ENCODE assay signal across 8 cellular contexts in genomic region chr3:113844622-113845222, GRCh38. TPM values are rescaled to one million over a fixed set of nuclear protein-coding genes. Genes with fewer than 3 reads are reported as not detected.
DNase-seq lines count a peak whose midpoint lies in the region; ATAC-seq, FAIRE-seq and TF ChIP-seq lines count a peak whose summit lies in the region.

No MANE protein-coding gene starts in this region.

- FAIRE-seq in keratinocyte (lab: Jason Lieb, UNC) = peak; percentile 64

- H3K27me3 ChIP-seq in keratinocyte (ENCODE audit: control insufficient read depth, extremely low read depth, insufficient read depth, low read length) = no peaks in the 10 kb centered on the region

- POLR2A ChIA-PET in activated CD8-positive, alpha-beta T cell treated with anti-CD3 and anti-CD28 coated beads, Interleukin-2, amount 10 ng/mL, durations not matched to agents 7 days and 5 days (lab: Charles Lee) = interaction anchor here (0.6 kb wide), 1 partner anchor 68 kb away, joined by 3 read pairs; no protein-coding TSS in a partner anchor

- no peaks in the 10 kb centered on the region for H3K79me2 ChIP-seq in keratinocyte (ENCODE audit: control insufficient read depth, insufficient read depth, low read length)

- no peak overlapping the region for H3K27ac Mint-ChIP-seq in activated CD8-positive, alpha-beta T cell treated with anti-CD3 and anti-CD28 coated beads, Interleukin-2, amount 10 ng/mL, durations not matched to agents 7 days and 5 days
- no peak overlapping the region for H3K27ac Mint-ChIP-seq in activated CD4-positive, alpha-beta T cell treated with anti-CD3 and anti-CD28 coated beads, Interleukin-2, amount 10 ng/mL, durations not matched to agents 24 days and 14 days

- DNase-seq in 8988T (peak; percentile 20), GM03348 (ENCODE audit: low spot score) (peak; percentile 72), NCI-H1092 treated with DMSO at 0.1 percent for 48 hours (lab: John Stamatoyannopoulos, UW) (peak; percentile 36), keratinocyte (ENCODE audit: low read depth, low spot score) (no peak)
- DNase-seq in activated CD8-positive, alpha-beta T cell treated with anti-CD3 and anti-CD28 coated beads, Interleukin-2, amount 10 ng/mL, durations not matched to agents 7 days and 5 days = no peak
- DNase-seq in activated CD4-positive, alpha-beta T cell treated with anti-CD3 and anti-CD28 coated beads, Interleukin-2, amount 10 ng/mL, durations not matched to agents 24 days and 14 days = no peak

- H3K9ac ChIP-seq in keratinocyte (ENCODE audit: control insufficient read depth, extremely low read depth, insufficient read depth, low read length) = no peak overlapping the region

- H3K4me3 Mint-ChIP-seq in activated CD8-positive, alpha-beta T cell treated with anti-CD3 and anti-CD28 coated beads, Interleukin-2, amount 10 ng/mL, durations not matched to agents 7 days and 5 days = no peak overlapping the region
- H3K4me3 Mint-ChIP-seq in activated CD4-positive, alpha-beta T cell treated with anti-CD3 and anti-CD28 coated beads, Interleukin-2, amount 10 ng/mL, durations not matched to agents 24 days and 14 days = no peak overlapping the region

- H3K36me3 Mint-ChIP-seq in activated CD8-positive, alpha-beta T cell treated with anti-CD3 and anti-CD28 coated beads, Interleukin-2, amount 10 ng/mL, durations not matched to agents 7 days and 5 days (ENCODE audit: low read depth) = no peaks in the 10 kb centered on the region
- H3K36me3 Mint-ChIP-seq in activated CD4-positive, alpha-beta T cell treated with anti-CD3 and anti-CD28 coated beads, Interleukin-2, amount 10 ng/mL, durations not matched to agents 24 days and 14 days (ENCODE audit: low read depth) = no peaks in the 10 kb centered on the region

- CTCF ChIA-PET in activated CD8-positive, alpha-beta T cell treated with anti-CD3 and anti-CD28 coated beads, Interleukin-2, amount 10 ng/mL, durations not matched to agents 7 days and 5 days (lab: Charles Lee) = interaction anchor here (0.8 to 2.4 kb wide), 26 partner anchors 10 to 574 kb away, joined by 3 to 25 read pairs (median 4); partner anchors contain the start of genes NAA50 and TIGIT

- no peaks in the 10 kb centered on the region for H3K9me1 ChIP-seq in keratinocyte (ENCODE audit: control insufficient read depth, extremely low read depth, insufficient read depth, low read length)

- dilution Hi-C loops in keratinocyte (cut with MboI; ENCODE audit: extremely low pct_ligation_motif_present, low sequenced_read_pairs) = no loop called here

- peak; percentile 57 for ATAC-seq in activated CD8-positive, alpha-beta T cell treated with anti-CD3 and anti-CD28 coated beads, Interleukin-2, amount 10 ng/mL, durations not matched to agents 7 days and 5 days
- no peak for ATAC-seq in GM19467 (IDR thresholded peaks at IDR 0.05; ENCODE audit: unreplicated experiment)
- ATAC-seq in GM19455 (IDR thresholded peaks at IDR 0.05; ENCODE audit: unreplicated experiment) = no peak

- TF ChIP-seq CTCF in keratinocyte (optimal IDR thresholded peaks at IDR 0.05 in 1 of 3, IDR thresholded peaks at IDR 0.05 in 1 of 3, conservative IDR thresholded peaks at IDR 0.05 in 1 of 3; ENCODE audit: extremely low read depth in 1 of 3, insufficient read depth in 2 of 3, low read length in 3 of 3) = peak in 2 of 3 experiments; percentile 45 to 48

- no peak overlapping the region for H3K4me2 ChIP-seq in keratinocyte (ENCODE audit: control insufficient read depth, extremely low read depth, insufficient read depth, low read depth, low read length)

- no peak overlapping the region for H3K4me3 ChIP-seq in keratinocyte (ENCODE audit: control insufficient read depth in 2 of 3, extremely low read depth in 1 of 3, insufficient read depth in 2 of 3, low read depth in 1 of 3, low read length in 3 of 3)

- H3K4me1 ChIP-seq in keratinocyte (ENCODE audit: control insufficient read depth, extremely low read depth, insufficient read depth, low read length) = peaks cover 8% of the 10 kb centered on the region

- H3K9me3 ChIP-seq in keratinocyte (ENCODE audit: control insufficient read depth, low read depth, low read length) = no peaks in the 10 kb centered on the region

- no peak overlapping the region for H2AFZ ChIP-seq in keratinocyte (ENCODE audit: control insufficient read depth, low read length)

- no peaks in the 10 kb centered on the region for H3K27me3 Mint-ChIP-seq in activated CD8-positive, alpha-beta T cell treated with anti-CD3 and anti-CD28 coated beads, Interleukin-2, amount 10 ng/mL, durations not matched to agents 7 days and 5 days (ENCODE audit: low read depth)
- peaks cover 2% of the 10 kb centered on the region for H3K27me3 Mint-ChIP-seq in activated CD4-positive, alpha-beta T cell treated with anti-CD3 and anti-CD28 coated beads, Interleukin-2, amount 10 ng/mL, durations not matched to agents 24 days and 14 days

- no peaks in the 10 kb centered on the region for H4K20me1 ChIP-seq in keratinocyte (ENCODE audit: control insufficient read depth, extremely low read depth, insufficient read depth, low read length)

- H3K27ac ChIP-seq in keratinocyte (ENCODE audit: control insufficient read depth, insufficient read depth, low read length) = no peak overlapping the region

- H3K9me3 Mint-ChIP-seq in activated CD8-positive, alpha-beta T cell treated with anti-CD3 and anti-CD28 coated beads, Interleukin-2, amount 10 ng/mL, durations not matched to agents 7 days and 5 days (ENCODE audit: insufficient read depth) = no peaks in the 10 kb centered on the region
- no peaks in the 10 kb centered on the region for H3K9me3 Mint-ChIP-seq in activated CD4-positive, alpha-beta T cell treated with anti-CD3 and anti-CD28 coated beads, Interleukin-2, amount 10 ng/mL, durations not matched to agents 24 days and 14 days

- no peaks in the 10 kb centered on the region for H3K4me1 Mint-ChIP-seq in activated CD8-positive, alpha-beta T cell treated with anti-CD3 and anti-CD28 coated beads, Interleukin-2, amount 10 ng/mL, durations not matched to agents 7 days and 5 days (ENCODE audit: low read depth)
- no peaks in the 10 kb centered on the region for H3K4me1 Mint-ChIP-seq in activated CD4-positive, alpha-beta T cell treated with anti-CD3 and anti-CD28 coated beads, Interleukin-2, amount 10 ng/mL, durations not matched to agents 24 days and 14 days

- H3K36me3 ChIP-seq in keratinocyte (ENCODE audit: control insufficient read depth in 2 of 2, extremely low read depth in 1 of 2, insufficient read depth in 2 of 2, low read length in 2 of 2) = no peaks in the 10 kb centered on the region

- intact Hi-C loops in activated CD4-positive, alpha-beta T cell treated with anti-CD3 and anti-CD28 coated beads, Interleukin-2, amount 10 ng/mL, durations not matched to agents 24 days and 14 days (cut with micrococcal nuclease) = no loop called here

RNA-seq across cellular contexts. Expression of gene GRAMD1C, which starts 6.1 kb away (rescaled TPM):
- 1 to 10 TPM in 1 of 2 experiments, under 1 TPM in 1; 0.70 to 1.1 TPM for total RNA-seq in activated CD8-positive, alpha-beta T cell treated with anti-CD3 and anti-CD28 coated beads, Interleukin-2, amount 10 ng/mL, durations not matched to agents 7 days and 5 days
- 0.95 to 2.7 TPM (median 2.0 TPM) in 3 replicates for polyA plus RNA-seq in keratinocyte
- 13.5 TPM for polyA plus RNA-seq in keratinocyte (2011; ENCODE audit: low read depth)
- polyA plus RNA-seq in keratinocyte (2011; cell fraction: cytosol; rRNA removed) = 0.60 and 0.69 TPM in 2 replicates
- 2.6 and 3.0 TPM in 2 replicates for polyA plus RNA-seq in keratinocyte (2011; cell fraction: nucleus; rRNA removed)
- polyA plus RNA-seq in keratinocyte (2012; ENCODE audit: low replicate concordance) = 1.1 and 6.9 TPM in 2 replicates
- polyA minus RNA-seq in keratinocyte = 0.53 to 4.2 TPM (median 1.0 TPM) in 3 replicates
- polyA minus RNA-seq in keratinocyte (2011; cell fraction: cytosol; rRNA and poly(A)+ RNA removed) = not detected
- polyA minus RNA-seq in keratinocyte (2011; cell fraction: nucleus; rRNA and poly(A)+ RNA removed) = 1.2 and 3.6 TPM in 2 replicates
- total RNA-seq in activated CD4-positive, alpha-beta T cell treated with anti-CD3 and anti-CD28 coated beads, Interleukin-2, amount 10 ng/mL, durations not matched to agents 24 days and 14 days = not detected in 2 replicates

Comparison
In these comparisons a context has a peak if more than half of its experiments do, and no peak if none do; other contexts are left out.
1. DNase-seq: peak in 8988T (single experiment), GM03348 (single experiment) and NCI-H1092 treated with DMSO at 0.1 percent for 48 hours (single experiment); none in activated CD8-positive, alpha-beta T cell treated with anti-CD3 and anti-CD28 coated beads, Interleukin-2, amount 10 ng/mL, durations not matched to agents 7 days and 5 days (single experiment), keratinocyte (single experiment) and activated CD4-positive, alpha-beta T cell treated with anti-CD3 and anti-CD28 coated beads, Interleukin-2, amount 10 ng/mL, durations not matched to agents 24 days and 14 days (single experiment).